14 cellular contexts compared by ENCODE assay signal in genomic region chr20:59603727-59604608, GRCh38. TPM values are rescaled to one million over a fixed set of nuclear protein-coding genes. Genes with fewer than 3 reads are reported as not detected.
DNase-seq lines count a peak whose midpoint lies in the region; ATAC-seq and TF ChIP-seq lines count a peak whose summit lies in the region.
"Had no signal": no experiment of that assay in that cellular context is flagged by ENCODE, and none has a peak within 500 bp of the region (broad histone marks: within the 10 kb centered on the region; RNA-seq: fewer than 3 reads in every experiment).

TSS of gene PHACTR3 (plus strand) at chr20:59604540. CDS start at chr20:59605015, 475 bp downstream.

- DNase-seq in Daoy (ENCODE audit: low read depth) (peak; percentile 10), NCI-H69 (lab: John Stamatoyannopoulos, UW) (peak; percentile 10), foreskin keratinocyte (no peak)
- DNase-seq in stimulated activated CD4-positive, alpha-beta T cell treated with anti-CD3 and anti-CD28 coated beads, Interleukin-12 subunit alpha, Interleukin-12 subunit beta, amount 100 ng/mL, for 4 hours: no peak
- no peak for DNase-seq in activated T-cell treated with anti-CD3 and anti-CD28 coated beads, Interleukin-2, amount 50 U/mL, for 4 hours
- DNase-seq: activated CD4-positive, alpha-beta T cell treated with anti-CD3 and anti-CD28 coated beads for 36 hours; activated naive CD4-positive, alpha-beta T cell treated with Interleukin-2 at 50 U/mL for 16 hours; CD4-positive, alpha-beta memory T cell; effector CD8-positive, alpha-beta T cell; immature natural killer cell had no signal

- H3K27me3 ChIP-seq in foreskin keratinocyte: peaks cover 66% of the 10 kb centered on the region
- no peaks in the 10 kb centered on the region for H3K27me3 ChIP-seq in parathyroid adenoma (ENCODE audit: control insufficient read depth, insufficient read depth, low read length)
- H3K27me3 ChIP-seq: ovary had no signal

- H3K27ac ChIP-seq in foreskin keratinocyte (no peak within 1 kb of the TSS), parathyroid adenoma (no peak within 1 kb of the TSS)
- H3K27ac ChIP-seq: ovary had no signal

- H3K9me3 Mint-ChIP-seq in activated T-cell treated with anti-CD3 and anti-CD28 coated beads, Interleukin-2, amount 50 U/mL, for 4 hours: no peaks in the 10 kb centered on the region

- no peaks in the 10 kb centered on the region for H3K9me3 ChIP-seq in parathyroid adenoma (ENCODE audit: control insufficient read depth, low read length)
- H3K9me3 ChIP-seq: ovary had no signal

- no peaks in the 10 kb centered on the region for H3K36me3 ChIP-seq in parathyroid adenoma (ENCODE audit: control insufficient read depth, insufficient read depth, low read length)
- H3K36me3 ChIP-seq: ovary had no signal

- ATAC-seq in foreskin keratinocyte: no peak
- ATAC-seq in activated T-cell treated with anti-CD3 and anti-CD28 coated beads, Interleukin-2, amount 50 U/mL, for 4 hours: no peak
- no peak for ATAC-seq in HG02759 (IDR thresholded peaks at IDR 0.05; ENCODE audit: unreplicated experiment)
- no peak for ATAC-seq in GM21717 (IDR thresholded peaks at IDR 0.05; ENCODE audit: unreplicated experiment)
- ATAC-seq: activated CD4-positive, alpha-beta T cell treated with anti-CD3 and anti-CD28 coated beads for 36 hours had no signal

- H2AFZ ChIP-seq in parathyroid adenoma: peak within 1 kb of the TSS; percentile 53

- peaks cover 78% of the 10 kb centered on the region for H3K27me3 Mint-ChIP-seq in activated T-cell treated with anti-CD3 and anti-CD28 coated beads, Interleukin-2, amount 50 U/mL, for 4 hours (ENCODE audit: low read depth)

- H3K4me3 ChIP-seq in parathyroid adenoma (ENCODE audit: low read depth, low read length): peak within 1 kb of the TSS; percentile 27
- H3K4me3 ChIP-seq: ovary had no signal

- H3K4me1 ChIP-seq in foreskin keratinocyte: no peaks in the 10 kb centered on the region
- no peaks in the 10 kb centered on the region for H3K4me1 ChIP-seq in parathyroid adenoma

- H3K9ac ChIP-seq in parathyroid adenoma: no peak within 1 kb of the TSS

- H3K36me3 Mint-ChIP-seq in activated T-cell treated with anti-CD3 and anti-CD28 coated beads, Interleukin-2, amount 50 U/mL, for 4 hours (ENCODE audit: insufficient read depth): no peaks in the 10 kb centered on the region
- H3K36me3 Mint-ChIP-seq: CD4-positive, alpha-beta memory T cell; immature natural killer cell had no signal

- TF ChIP-seq CTCF in foreskin keratinocyte (conservative IDR thresholded peaks at IDR 0.05) (no peak), parathyroid adenoma (IDR thresholded peaks at IDR 0.05) (no peak)

- no peaks in the 10 kb centered on the region for H3K4me1 Mint-ChIP-seq in activated T-cell treated with anti-CD3 and anti-CD28 coated beads, Interleukin-2, amount 50 U/mL, for 4 hours (ENCODE audit: low read depth)
- H3K4me1 Mint-ChIP-seq: activated CD4-positive, alpha-beta T cell treated with anti-CD3 and anti-CD28 coated beads for 36 hours; immature natural killer cell had no signal

- H3K4me2 ChIP-seq in parathyroid adenoma (ENCODE audit: low read length): peak within 1 kb of the TSS; percentile 56

- H3K79me2 ChIP-seq in parathyroid adenoma: no peaks in the 10 kb centered on the region

- H3K4me3 Mint-ChIP-seq in activated T-cell treated with anti-CD3 and anti-CD28 coated beads, Interleukin-2, amount 50 U/mL, for 4 hours: no peak within 1 kb of the TSS
- H3K4me3 Mint-ChIP-seq: activated CD4-positive, alpha-beta T cell treated with anti-CD3 and anti-CD28 coated beads for 36 hours; CD4-positive, alpha-beta memory T cell; immature natural killer cell had no signal

RNA-seq across cellular contexts. Expression of gene PHACTR3, which starts in this region (rescaled TPM):
- 0.06 TPM in 1 of 2 replicates, not detected in the other for total RNA-seq in Daoy (2014; rRNA removed; shearing (Covaris generic))
- 28.3 and 34.0 TPM in 2 replicates for total RNA-seq in foreskin keratinocyte
- polyA plus RNA-seq in foreskin keratinocyte: 28.1 and 29.4 TPM in 2 replicates
- total RNA-seq in activated T-cell treated with anti-CD3 and anti-CD28 coated beads, Interleukin-2, amount 50 U/mL, for 4 hours: under 1 TPM in 1 of 3 donors, not detected in 2; 0.11 TPM
- total RNA-seq: activated CD4-positive, alpha-beta T cell treated with anti-CD3 and anti-CD28 coated beads for 36 hours; CD4-positive, alpha-beta memory T cell had no signal
- polyA plus RNA-seq: CD4-positive, alpha-beta memory T cell; immature natural killer cell had no signal

Comparison
In these comparisons a context has a peak if more than half of its experiments do, and no peak if none do; other contexts are left out.
1. RNA of gene PHACTR3 (total RNA-seq): 28.3 to 34.0 TPM in foreskin keratinocyte; 0.06 TPM in Daoy and 0.11 TPM in activated T-cell treated with anti-CD3 and anti-CD28 coated beads, Interleukin-2, amount 50 U/mL, for 4 hours; every median in the first group is over 10 times any median in the second.
2. Peak in DNase-seq in Daoy; RNA of the gene not detected or under 1 TPM.